In genomic region chr2:9843229-9844035, GRCh38 we compare ENCODE assay signal across 8 cellular contexts. TPM values are rescaled to one million over a fixed set of nuclear protein-coding genes. Genes with fewer than 3 reads are reported as not detected.
A peak's percentile ranks its signal among the peaks of the same experiment; 100 is the strongest.
DNase-seq lines count a peak whose midpoint lies in the region; ATAC-seq, FAIRE-seq and TF ChIP-seq lines count a peak whose summit lies in the region.

TSS of gene TAF1B (plus strand) at chr2:9843474. CDS start at chr2:9843542, 68 bp downstream.

- H3K4me1 ChIP-seq in adipocyte (ENCODE audit: control insufficient read depth, insufficient read depth, low read length) (peaks cover 8% of the 10 kb centered on the region), heart right ventricle (peaks cover 0 to 30% (median 15%) of the 10 kb centered on the region in 9 donors), upper lobe of right lung (peaks cover 24% of the 10 kb centered on the region)

- TF ChIP-seq POLR2A in GM12891 (IDR thresholded peaks at IDR 0.05; ENCODE audit: low read depth, low read length), result peak; percentile 83

- DNase-seq in GM12891 (ENCODE audit: insufficient read length, low spot score) (peak; percentile 81), NCI-H1436 (lab: John Stamatoyannopoulos, UW) (peak; percentile 87), T follicular helper cell (ENCODE audit: low read depth) (peak; percentile 66), adipocyte (ENCODE audit: low read depth) (peak; percentile 96), heart right ventricle (peak; percentile 84 to 88), posterior vena cava (ENCODE audit: low spot score) (peak; percentile 95), upper lobe of right lung (peak; percentile 95)

- H3K27ac ChIP-seq in heart right ventricle, result peak within 1 kb of the TSS in 9 of 10 donors; percentile 62 to 94 (median 85)
- peak within 1 kb of the TSS; percentile 90 for H3K27ac ChIP-seq in upper lobe of right lung

- 0% methylated on average over 70 of the region's 70 CpGs for WGBS in heart right ventricle, 2 donors

- peak; percentile 90 for ATAC-seq in HG02840 (IDR thresholded peaks at IDR 0.05; ENCODE audit: low FRiP score, unreplicated experiment)
- peak; percentile 94 to 98 (median 96) for ATAC-seq in heart right ventricle
- peak; percentile 96 for ATAC-seq in upper lobe of right lung

- H3K4me3 ChIP-seq in adipocyte (ENCODE audit: low read length) (peak within 1 kb of the TSS; percentile 86), heart right ventricle (peak within 1 kb of the TSS; percentile 30 to 89 (median 68)), upper lobe of right lung (peak within 1 kb of the TSS; percentile 85)

- TF ChIP-seq CTCF in heart right ventricle (IDR thresholded peaks at IDR 0.05) (peak in 7 of 9 donors; percentile 11 to 76 (median 51)), upper lobe of right lung (IDR thresholded peaks at IDR 0.05) (peak; percentile 32)

- H3K9ac ChIP-seq in adipocyte (ENCODE audit: low read length), result peak within 1 kb of the TSS; percentile 94

- FAIRE-seq in GM12891 (lab: Jason Lieb, UNC), result peak; percentile 84

- H3K36me3 ChIP-seq in adipocyte (ENCODE audit: control insufficient read depth, insufficient read depth, low read length, severe bottlenecking) (peaks cover 6% of the 10 kb centered on the region), heart right ventricle (peaks cover 0 to 35% (median under 1%) of the 10 kb centered on the region in 9 donors), upper lobe of right lung (peaks cover 20% of the 10 kb centered on the region)

- H3K27me3 ChIP-seq in adipocyte (replicated peaks; ENCODE audit: control insufficient read depth, insufficient read depth, low read length), result no peaks in the 10 kb centered on the region
- no peaks in the 10 kb centered on the region for H3K27me3 ChIP-seq in heart right ventricle
- no peaks in the 10 kb centered on the region for H3K27me3 ChIP-seq in upper lobe of right lung

- intact Hi-C loops in heart right ventricle (cut with DNase I) (loop anchor here in 3 of 10 donors (1.0 to 10.0 kb wide), 3 partner anchors 108 to 111 kb away; partner anchors contain the start of gene GRHL1 (in 3 of the 3)), posterior vena cava (cut with DNase I) (loop anchor here in 1 of 2 donors (1.0 kb wide), 1 partner anchor 166 kb away; no protein-coding TSS in a partner anchor), upper lobe of right lung (cut with DNase I) (no loop called here)

- H3K9me3 ChIP-seq in adipocyte (ENCODE audit: control insufficient read depth, low read length) (no peaks in the 10 kb centered on the region), heart right ventricle (no peaks in the 10 kb centered on the region), upper lobe of right lung (no peaks in the 10 kb centered on the region)

TF ChIP-seq in GM12891, 5 proteins besides CTCF, POLR2A, EP300 and RAD21:
- TF ChIP-seq POLR2AphosphoS5 (IDR thresholded peaks at IDR 0.05; ENCODE audit: low read depth, low read length) (peak; percentile 64; the same call in 1 of the 2 replicates), PAX5 (IDR thresholded peaks at IDR 0.05; ENCODE audit: insufficient read depth, low read length, severe bottlenecking) (no peak), TAF1 (IDR thresholded peaks at IDR 0.05; ENCODE audit: low read depth, low read length) (peak; percentile 19; the same call in 1 of the 2 replicates)

RNA-seq across cellular contexts. Expression of gene TAF1B, which starts in this region (rescaled TPM):
- polyA plus RNA-seq in GM12891 (2012; ENCODE audit: low read depth, missing spikeins), result 4.0 TPM
- total RNA-seq in heart right ventricle (1 to 10 TPM; 2.4 to 7.9 (median 4.9) TPM), posterior vena cava (10 to 100 TPM; 20.8 to 21.6 TPM), upper lobe of right lung (19.5 TPM)
- polyA plus RNA-seq in heart right ventricle, result 1 to 10 TPM; 1.8 to 3.0 TPM

Comparison
In these comparisons a context has a peak if more than half of its experiments do, and no peak if none do; other contexts are left out.
1. Peak in every context shown above with its lines: DNase-seq, ATAC-seq, H3K4me3 ChIP-seq and H3K27ac ChIP-seq.